ENCODE assay signal across 8 cellular contexts in the genomic region with DNA sequence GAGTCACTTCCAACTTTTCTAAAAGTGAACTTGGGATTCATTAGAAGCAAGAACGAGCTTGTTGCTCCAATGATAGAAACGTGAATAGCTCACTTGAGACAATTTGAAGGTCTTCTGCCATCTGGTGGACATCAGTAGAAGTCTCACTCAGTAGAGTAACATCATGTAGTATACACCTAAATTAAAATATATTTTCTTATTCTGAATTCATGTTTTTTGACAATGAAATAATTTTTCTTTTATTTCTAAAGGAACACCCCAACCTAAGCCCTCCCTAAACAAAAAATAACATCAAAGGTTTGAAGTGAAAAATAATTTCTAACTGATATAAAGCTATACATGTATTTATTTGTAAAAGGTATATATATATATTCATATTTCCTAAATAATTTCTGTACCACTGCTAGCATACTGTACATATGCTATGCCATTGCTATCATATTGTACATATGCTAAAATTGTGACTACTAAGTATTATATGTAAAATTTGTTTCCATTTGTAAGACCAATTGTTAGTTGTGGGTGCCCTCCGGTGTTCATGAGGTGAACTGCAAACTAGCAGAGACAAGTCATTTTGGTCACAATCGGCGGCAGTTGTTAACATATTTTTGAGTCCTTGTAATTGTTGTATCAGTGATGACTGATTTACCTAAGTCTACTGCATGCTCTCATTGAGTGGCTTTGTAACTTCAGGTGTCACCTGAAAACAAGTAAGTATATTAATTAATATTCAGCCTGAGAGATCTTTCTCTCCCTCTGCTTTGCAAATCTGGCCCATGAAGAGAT.
A peak's percentile ranks its signal among the peaks of the same experiment; 100 is the strongest.
DNase-seq lines count a peak whose midpoint lies in the region; ATAC-seq and TF ChIP-seq lines count a peak whose summit lies in the region.

No MANE protein-coding gene starts in this region.

- H3K4me3 ChIP-seq in DND-41 (ENCODE audit: low read depth in 1 of 2, low read length in 2 of 2) (no peak overlapping the region), fibroblast of mammary gland (ENCODE audit: control insufficient read depth, low read depth, low read length) (no peak overlapping the region)

- H3K27me3 Mint-ChIP-seq in activated CD8-positive, alpha-beta T cell treated with anti-CD3 and anti-CD28 coated beads for 36 hours = no peaks in the 10 kb centered on the region
- H3K27me3 Mint-ChIP-seq in neural crest cell (ENCODE audit: low read depth) = no peaks in the 10 kb centered on the region

- peak; percentile 62 for DNase-seq in DND-41
- peak; percentile 67 for DNase-seq in NCI-H460 (ENCODE audit: extremely low read depth, low read depth)
- DNase-seq in activated CD8-positive, alpha-beta T cell treated with anti-CD3 and anti-CD28 coated beads for 36 hours = peak; percentile 67
- DNase-seq in fibroblast of mammary gland (ENCODE audit: low read depth) = peak; percentile 84
- DNase-seq in neural crest cell (ENCODE audit: low read depth, low spot score) = peak; percentile 63
- no peak for DNase-seq in posterior vena cava (ENCODE audit: low spot score)

- POLR2A ChIA-PET in activated CD8-positive, alpha-beta T cell treated with anti-CD3 and anti-CD28 coated beads for 36 hours (lab: Charles Lee) = no interaction called here

- no peak overlapping the region for H2AFZ ChIP-seq in DND-41 (ENCODE audit: low read depth, low read length)

- H3K4me3 Mint-ChIP-seq in activated CD8-positive, alpha-beta T cell treated with anti-CD3 and anti-CD28 coated beads for 36 hours = no peak overlapping the region
- no peak overlapping the region for H3K4me3 Mint-ChIP-seq in neural crest cell

- no peak overlapping the region for H3K27ac Mint-ChIP-seq in activated CD8-positive, alpha-beta T cell treated with anti-CD3 and anti-CD28 coated beads for 36 hours
- H3K27ac Mint-ChIP-seq in neural crest cell (ENCODE audit: unreplicated experiment) = no peak overlapping the region

- H3K9me3 ChIP-seq in DND-41 (ENCODE audit: insufficient read depth, low read length, severe bottlenecking) = no peaks in the 10 kb centered on the region

- no peaks in the 10 kb centered on the region for H3K36me3 ChIP-seq in DND-41 (ENCODE audit: insufficient read depth, low read length)

- H3K79me2 ChIP-seq in DND-41 (ENCODE audit: insufficient read depth, low read length) = no peaks in the 10 kb centered on the region

- H4K20me1 ChIP-seq in DND-41 (ENCODE audit: insufficient read depth, low read length) = no peaks in the 10 kb centered on the region

- no peaks in the 10 kb centered on the region for H3K27me3 ChIP-seq in DND-41 (ENCODE audit: insufficient read depth, low read length, poor library complexity)

- no peaks in the 10 kb centered on the region for H3K9me3 Mint-ChIP-seq in activated CD8-positive, alpha-beta T cell treated with anti-CD3 and anti-CD28 coated beads for 36 hours
- H3K9me3 Mint-ChIP-seq in neural crest cell = no peaks in the 10 kb centered on the region

- TF ChIP-seq CTCF in DND-41 (IDR thresholded peaks at IDR 0.05; ENCODE audit: borderline replicate concordance, extremely low read depth, low read length, poor library complexity, severe bottlenecking) (peak; percentile 84), fibroblast of mammary gland (conservative IDR thresholded peaks at IDR 0.05; ENCODE audit: control insufficient read depth, insufficient read depth, low read depth, low read length) (peak; percentile 84), neural crest cell (conservative IDR thresholded peaks at IDR 0.05) (peak; percentile 87)
- TF ChIP-seq CTCF in activated CD8-positive, alpha-beta T cell treated with anti-CD3 and anti-CD28 coated beads for 36 hours (IDR thresholded peaks at IDR 0.05) = peak; percentile 86

- ATAC-seq in DND-41 (ENCODE audit: insufficient read depth, low read depth) = peak; percentile 95
- ATAC-seq in GM21360 (IDR thresholded peaks at IDR 0.05; ENCODE audit: unreplicated experiment) = peak; percentile 96
- peak; percentile 94 for ATAC-seq in HG03521 (IDR thresholded peaks at IDR 0.05; ENCODE audit: unreplicated experiment)
- ATAC-seq in activated CD8-positive, alpha-beta T cell treated with anti-CD3 and anti-CD28 coated beads for 36 hours = peak; percentile 74

- no peaks in the 10 kb centered on the region for H3K4me1 ChIP-seq in DND-41 (ENCODE audit: insufficient read depth, low read length)

- CTCF ChIA-PET in activated CD8-positive, alpha-beta T cell treated with anti-CD3 and anti-CD28 coated beads for 36 hours (lab: Charles Lee) = interaction anchor here (0.6 to 2.5 kb wide), 30 partner anchors 8 to 1192 kb away, joined by 3 to 17 read pairs (median 3); no protein-coding TSS in a partner anchor

- no peaks in the 10 kb centered on the region for H3K36me3 Mint-ChIP-seq in activated CD8-positive, alpha-beta T cell treated with anti-CD3 and anti-CD28 coated beads for 36 hours (ENCODE audit: low read depth)
- H3K36me3 Mint-ChIP-seq in neural crest cell (ENCODE audit: low read depth) = peaks cover 8% of the 10 kb centered on the region

- no peaks in the 10 kb centered on the region for H3K4me1 Mint-ChIP-seq in activated CD8-positive, alpha-beta T cell treated with anti-CD3 and anti-CD28 coated beads for 36 hours (ENCODE audit: low read depth)
- no peaks in the 10 kb centered on the region for H3K4me1 Mint-ChIP-seq in neural crest cell

- H3K4me2 ChIP-seq in DND-41 (ENCODE audit: insufficient read depth, low read length) = no peak overlapping the region

- intact Hi-C loops in activated CD8-positive, alpha-beta T cell treated with anti-CD3 and anti-CD28 coated beads for 36 hours (cut with micrococcal nuclease) = loop anchor here (10.0 kb wide), 1 partner anchor 240 kb away; no protein-coding TSS in a partner anchor
- intact Hi-C loops in posterior vena cava (cut with DNase I) = no loop called here

- H3K9ac ChIP-seq in DND-41 (ENCODE audit: low read depth, low read length) = no peak overlapping the region

- no peak overlapping the region for H3K27ac ChIP-seq in DND-41 (ENCODE audit: low read length)
